ENCODE assay signal across 16 cellular contexts in the genomic region with DNA sequence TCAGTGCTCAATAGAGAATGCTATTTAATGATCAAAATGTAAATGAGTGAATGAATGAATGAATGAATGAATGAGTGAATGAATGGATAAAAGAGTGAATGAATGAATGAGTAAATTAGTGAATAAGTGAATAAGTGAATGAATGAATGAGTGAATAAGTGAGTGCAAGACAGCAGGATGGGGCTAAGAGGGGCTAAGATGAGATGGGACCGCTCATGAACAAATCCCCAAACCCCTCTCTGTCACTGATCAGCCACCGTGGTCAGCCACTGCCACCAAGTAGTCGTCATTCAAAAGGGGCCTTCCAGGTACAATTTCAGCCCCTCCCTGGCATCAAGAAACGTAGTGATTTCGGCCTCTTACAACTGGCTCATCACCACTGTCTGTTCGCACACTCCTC.
DNase-seq lines count a peak whose midpoint lies in the region; ATAC-seq, FAIRE-seq and TF ChIP-seq lines count a peak whose summit lies in the region.
"Had no signal": no experiment of that assay in that cellular context is flagged by ENCODE, and none has a peak within 500 bp of the region (broad histone marks: within the 10 kb centered on the region; RNA-seq: fewer than 3 reads in every experiment).

No MANE protein-coding gene starts in this region.

- H3K4me3 ChIP-seq in GM12878 (no peak overlapping the region), spleen (peak overlapping the region in 1 of 8 donors; percentile 56)
- H3K4me3 ChIP-seq: neural progenitor cell had no signal

- no peak for ATAC-seq in GM12878
- no peak for ATAC-seq in GM18868 (IDR thresholded peaks at IDR 0.05; ENCODE audit: unreplicated experiment)

- H3K27me3 ChIP-seq in GM12878 (replicated peaks in 1 of 2; ENCODE audit: control insufficient read depth in 2 of 2, insufficient read depth in 2 of 2, low read length in 1 of 2) = no peaks in the 10 kb centered on the region
- peaks cover 0 to 13% (median 0%) of the 10 kb centered on the region in 7 donors for H3K27me3 ChIP-seq in spleen (replicated peaks in 1 of 7)
- H3K27me3 ChIP-seq: body of pancreas, esophagus squamous epithelium, neural progenitor cell, uterus had no signal

- H3K36me3 ChIP-seq in GM12878 (ENCODE audit: control insufficient read depth in 2 of 2, insufficient read depth in 2 of 2, low read length in 1 of 2) (no peaks in the 10 kb centered on the region), spleen (no peaks in the 10 kb centered on the region)
- H3K36me3 ChIP-seq: neural progenitor cell, uterus had no signal

- SMC1A ChIA-PET in GM12878 (lab: Charles Lee; ENCODE audit: uncharacterized antibody, unreplicated experiment) = no interaction called here

- TF ChIP-seq RAD21 in GM12878 (IDR thresholded peaks at IDR 0.05; ENCODE audit: insufficient read depth, low read depth, low read length) = no peak

- no peak for TF ChIP-seq CTCF in RWPE1 (conservative IDR thresholded peaks at IDR 0.05; ENCODE audit: low read depth)
- no peak for TF ChIP-seq CTCF in GM12878 (IDR thresholded peaks at IDR 0.05 in 2 of 3, conservative IDR thresholded peaks at IDR 0.05 in 1 of 3; ENCODE audit: control insufficient read depth in 2 of 3, extremely low read depth in 1 of 3, insufficient read depth in 1 of 3, low read depth in 3 of 3, low read length in 3 of 3)
- TF ChIP-seq CTCF in spleen (IDR thresholded peaks at IDR 0.05 in 8 of 11, conservative IDR thresholded peaks at IDR 0.05 in 3 of 11) = no peak

- H2AFZ ChIP-seq in GM12878 (ENCODE audit: control insufficient read depth, low read depth, low read length) = no peak overlapping the region
- H2AFZ ChIP-seq: neural progenitor cell had no signal

- H3K27ac ChIP-seq in RWPE1 = peak overlapping the region; percentile 81
- no peak overlapping the region for H3K27ac ChIP-seq in GM12878 (ENCODE audit: control insufficient read depth, insufficient read depth)
- H3K27ac ChIP-seq in spleen = peak overlapping the region in 3 of 8 donors; percentile 0 to 65 (median 59)
- H3K27ac ChIP-seq: neural progenitor cell, uterus had no signal

- RAD21 ChIA-PET in GM12878 (lab: Charles Lee; ENCODE audit: unreplicated experiment) = no interaction called here

- peak; percentile 69 for DNase-seq in activated effector memory CD4-positive, alpha-beta T cell treated with anti-CD3 and anti-CD28 coated beads, Interleukin-2, amount 50 U/mL, for 16 hours
- no peak for DNase-seq in activated effector memory CD4-positive, alpha-beta T cell treated with Interleukin-2 at 50 U/mL for 16 hours
- DNase-seq in RWPE1 (ENCODE audit: low spot score) (no peak), GM12878 (ENCODE audit: low read depth, low spot score) (no peak), spleen (peak; percentile 25), amygdala (lab: John Stamatoyannopoulos, UW) (no peak), NCI-H2196 treated with DMSO at 0.1 percent for 48 hours (lab: John Stamatoyannopoulos, UW; ENCODE audit: unreplicated experiment) (no peak)
- DNase-seq: activated CD4-positive, CD25-positive, alpha-beta regulatory T cell; esophagus squamous epithelium; GF-D8; glutamatergic neuron; H9 had no signal

- H3K9ac ChIP-seq in GM12878 (ENCODE audit: control insufficient read depth, insufficient read depth, low read length) = no peak overlapping the region
- H3K9ac ChIP-seq: neural progenitor cell had no signal

- no TSS peak for BruUV-seq in GM12878 (replicated peaks; lab: Mats Ljungman, UMichigan)

- H3K9me3 ChIP-seq in GM12878 (replicated peaks; ENCODE audit: control insufficient read depth, insufficient read depth, low read length) (no peaks in the 10 kb centered on the region), spleen (no peaks in the 10 kb centered on the region)
- H3K9me3 ChIP-seq: body of pancreas, esophagus squamous epithelium, uterus had no signal

- POLR2A ChIA-PET in RWPE1 (lab: Yijun Ruan, JAX; ENCODE audit: low non-redundant PET) (no interaction called here), GM12878 (lab: Charles Lee) (no interaction called here)

- intact Hi-C loops in GM12878 (cut with micrococcal nuclease; ENCODE audit: unreplicated experiment) = no loop called here
- intact Hi-C loops in spleen (cut with DNase I; ENCODE audit: low total_unique reads) = no loop called here

- TF ChIP-seq POLR2A in GM12878 (IDR thresholded peaks at IDR 0.05; ENCODE audit: low read depth, low read length) = no peak
- no peak for TF ChIP-seq POLR2A in spleen (IDR thresholded peaks at IDR 0.05)

- H3K79me2 ChIP-seq in GM12878 (ENCODE audit: control insufficient read depth, insufficient read depth, low read length) = no peaks in the 10 kb centered on the region

- no peak for TF ChIP-seq EP300 in GM12878 (IDR thresholded peaks at IDR 0.05; ENCODE audit: borderline replicate concordance in 1 of 2, control insufficient read depth in 1 of 2, low read depth in 2 of 2, low read length in 2 of 2)

- no peak overlapping the region for H3K4me2 ChIP-seq in GM12878 (ENCODE audit: control insufficient read depth, insufficient read depth)
- H3K4me2 ChIP-seq: neural progenitor cell had no signal

- H4K20me1 ChIP-seq in GM12878 (ENCODE audit: control insufficient read depth, insufficient read depth) = no peaks in the 10 kb centered on the region

- H3K4me1 ChIP-seq in GM12878 (ENCODE audit: control insufficient read depth, insufficient read depth, low read length) (no peaks in the 10 kb centered on the region), spleen (peaks cover 0 to 97% (median 36%) of the 10 kb centered on the region in 6 donors)
- H3K4me1 ChIP-seq: uterus had no signal

- WGBS in GM12878 (ENCODE audit: insufficient coverage, insufficient replicate concordance, low lambda C conversion rate, missing lambda C conversion rate) = 36% methylated on average over 6 of the region's 6 CpGs
- 61 to 78% (median 70%) methylated on average over 6 of the region's 6 CpGs for WGBS in spleen, 5 donors

- CTCF ChIA-PET in RWPE1 (lab: Yijun Ruan, JAX) = no interaction called here
- CTCF ChIA-PET in GM12878 (lab: Yijun Ruan, JAX) = no interaction called here

- FAIRE-seq in GM12878 (lab: Jason Lieb, UNC) = no peak

- in situ Hi-C loops in GM12878 (cut with MboI) = no loop called here

TF ChIP-seq in GM12878, 131 proteins besides CTCF, POLR2A, EP300 and RAD21:
- TF ChIP-seq FOS (IDR thresholded peaks at IDR 0.05; ENCODE audit: borderline replicate concordance, extremely low read depth, insufficient read length) = no peak
- TF ChIP-seq STAT1 (conservative IDR thresholded peaks at IDR 0.05) = no peak
- TF ChIP-seq ZNF384 (IDR thresholded peaks at IDR 0.05; ENCODE audit: borderline replicate concordance, low read depth, low read length) = no peak
- no peak for TF ChIP-seq RELA (IDR thresholded peaks at IDR 0.05; ENCODE audit: borderline replicate concordance, partially characterized antibody)
- TF ChIP-seq STAT3 (IDR thresholded peaks at IDR 0.05; ENCODE audit: low read depth, low read length) = no peak
- no peak for TF ChIP-seq HDGF (IDR thresholded peaks at IDR 0.05)
- peak; percentile 95 for TF ChIP-seq ZNF24 (IDR thresholded peaks at IDR 0.05)

Comparison
In these comparisons a context has a peak if more than half of its experiments do, and no peak if none do; other contexts are left out.
1. DNase-seq: peak in activated effector memory CD4-positive, alpha-beta T cell treated with anti-CD3 and anti-CD28 coated beads, Interleukin-2, amount 50 U/mL, for 16 hours (single experiment) and spleen (single experiment); none in activated effector memory CD4-positive, alpha-beta T cell treated with Interleukin-2 at 50 U/mL for 16 hours (single experiment), RWPE1 (single experiment), GM12878 (single experiment), amygdala (0 of 56) and NCI-H2196 treated with DMSO at 0.1 percent for 48 hours (single experiment).